16 cellular contexts compared by ENCODE assay signal in the genomic region with DNA sequence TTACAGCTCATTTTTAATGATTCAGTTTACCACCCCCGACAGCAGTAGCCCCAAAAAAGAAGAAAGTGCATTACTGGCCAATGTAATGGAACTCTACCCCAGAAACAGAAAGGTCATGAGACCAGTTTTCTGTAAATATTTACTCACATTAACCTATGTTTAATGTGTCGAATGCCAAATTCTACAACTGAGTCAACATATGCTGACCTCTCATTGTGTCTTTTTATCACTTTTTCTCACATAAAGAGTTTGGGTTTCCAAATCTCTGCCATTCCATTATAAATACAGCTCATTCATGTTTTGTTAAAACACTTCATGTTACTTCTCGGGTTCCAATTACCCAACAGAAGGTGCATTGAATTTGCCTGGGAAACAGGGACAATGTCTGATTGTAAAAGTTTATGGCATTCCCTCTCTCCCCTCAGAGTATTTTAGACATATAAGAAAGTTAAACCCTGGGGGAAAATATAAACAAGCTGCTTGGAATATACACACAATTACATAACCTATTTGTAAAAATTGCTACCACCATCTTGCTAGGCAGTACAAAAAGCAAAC.
"Had no signal": no experiment of that assay in that cellular context is flagged by ENCODE, and none has a peak within 500 bp of the region (broad histone marks: within the 10 kb centered on the region; RNA-seq: fewer than 3 reads in every experiment).

No MANE protein-coding gene starts in this region.

- H3K4me3 Mint-ChIP-seq: activated CD8-positive, alpha-beta memory T cell treated with anti-CD3 and anti-CD28 coated beads, Interleukin-2, amount 10 ng/mL, durations not matched to agents 7 days and 5 days; activated naive CD8-positive, alpha-beta T cell treated with anti-CD3 and anti-CD28 coated beads for 36 hours; dendritic cell treated with granulocyte-macrophage colony-stimulating factor and Interleukin-4, amounts not matched to agents 40 ng/mL and 50 ng/mL, for 4 days; effector memory CD8-positive, alpha-beta T cell; neural crest cell had no signal

- H3K27me3 Mint-ChIP-seq: activated CD8-positive, alpha-beta memory T cell treated with anti-CD3 and anti-CD28 coated beads, Interleukin-2, amount 10 ng/mL, durations not matched to agents 7 days and 5 days; activated naive CD8-positive, alpha-beta T cell treated with anti-CD3 and anti-CD28 coated beads for 36 hours; dendritic cell treated with granulocyte-macrophage colony-stimulating factor and Interleukin-4, amounts not matched to agents 40 ng/mL and 50 ng/mL, for 4 days; effector memory CD8-positive, alpha-beta T cell had no signal

- H3K27ac Mint-ChIP-seq: activated CD8-positive, alpha-beta memory T cell treated with anti-CD3 and anti-CD28 coated beads, Interleukin-2, amount 10 ng/mL, durations not matched to agents 7 days and 5 days; dendritic cell treated with granulocyte-macrophage colony-stimulating factor and Interleukin-4, amounts not matched to agents 40 ng/mL and 50 ng/mL, for 4 days; effector memory CD8-positive, alpha-beta T cell had no signal

- DNase-seq: activated CD4-positive, alpha-beta T cell treated with anti-CD3 and anti-CD28 coated beads, Interleukin-2, amount 50 U/mL, for 48 hours; activated CD8-positive, alpha-beta memory T cell treated with anti-CD3 and anti-CD28 coated beads, Interleukin-2, amount 10 ng/mL, durations not matched to agents 7 days and 5 days; activated gamma-delta T cell treated with Interleukin-2 at 50 U/mL for 16 hours; activated naive CD8-positive, alpha-beta T cell treated with anti-CD3 and anti-CD28 coated beads for 36 hours; activated T-cell treated with anti-CD3 and anti-CD28 coated beads, Interleukin-2, amount 50 U/mL, for 48 hours; brain microvascular endothelial cell; cerebellar nuclear complex; effector memory CD8-positive, alpha-beta T cell; hippocampal formation; pancreas; stimulated activated CD4-positive, alpha-beta T cell treated with anti-CD3 and anti-CD28 coated beads, Interleukin-15, amount 100 ng/mL, for 24 hours; stimulated activated CD4-positive, alpha-beta T cell treated with anti-CD3 and anti-CD28 coated beads, Interleukin-4, amount 100 ng/mL, for 4 hours had no signal

- FAIRE-seq: pancreas had no signal

- H3K9me3 ChIP-seq: gastroesophageal sphincter, pancreas had no signal

- H3K27ac ChIP-seq: brain microvascular endothelial cell, epithelial cell of prostate, gastroesophageal sphincter, pancreas had no signal

- H3K36me3 ChIP-seq: brain microvascular endothelial cell, gastroesophageal sphincter, pancreas had no signal

- H3K27me3 ChIP-seq: brain microvascular endothelial cell, gastroesophageal sphincter, pancreas had no signal

- H3K4me3 ChIP-seq: gastroesophageal sphincter, pancreas had no signal

- H3K9me3 Mint-ChIP-seq: activated naive CD8-positive, alpha-beta T cell treated with anti-CD3 and anti-CD28 coated beads for 36 hours; dendritic cell treated with granulocyte-macrophage colony-stimulating factor and Interleukin-4, amounts not matched to agents 40 ng/mL and 50 ng/mL, for 4 days; effector memory CD8-positive, alpha-beta T cell; neural crest cell had no signal

- ATAC-seq: gastroesophageal sphincter had no signal
